ENCODE assay signal across 1 cellular context in genomic region chr16:30374538-30374937, GRCh38.
TF ChIP-seq lines count a peak whose summit lies in the region.

A gene with protein sequence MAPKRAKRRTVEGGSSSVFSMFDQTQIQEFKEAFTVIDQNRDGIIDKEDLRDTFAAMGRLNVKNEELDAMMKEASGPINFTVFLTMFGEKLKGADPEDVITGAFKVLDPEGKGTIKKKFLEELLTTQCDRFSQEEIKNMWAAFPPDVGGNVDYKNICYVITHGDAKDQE (plus strand): TSS chr16:30374802. CDS start chr16:30374858, 56 bp downstream.

TF ChIP-seq in GM23338, 12 proteins besides CTCF, POLR2A, EP300 and RAD21 (continued from another document):
- TF ChIP-seq, protein P1, sequence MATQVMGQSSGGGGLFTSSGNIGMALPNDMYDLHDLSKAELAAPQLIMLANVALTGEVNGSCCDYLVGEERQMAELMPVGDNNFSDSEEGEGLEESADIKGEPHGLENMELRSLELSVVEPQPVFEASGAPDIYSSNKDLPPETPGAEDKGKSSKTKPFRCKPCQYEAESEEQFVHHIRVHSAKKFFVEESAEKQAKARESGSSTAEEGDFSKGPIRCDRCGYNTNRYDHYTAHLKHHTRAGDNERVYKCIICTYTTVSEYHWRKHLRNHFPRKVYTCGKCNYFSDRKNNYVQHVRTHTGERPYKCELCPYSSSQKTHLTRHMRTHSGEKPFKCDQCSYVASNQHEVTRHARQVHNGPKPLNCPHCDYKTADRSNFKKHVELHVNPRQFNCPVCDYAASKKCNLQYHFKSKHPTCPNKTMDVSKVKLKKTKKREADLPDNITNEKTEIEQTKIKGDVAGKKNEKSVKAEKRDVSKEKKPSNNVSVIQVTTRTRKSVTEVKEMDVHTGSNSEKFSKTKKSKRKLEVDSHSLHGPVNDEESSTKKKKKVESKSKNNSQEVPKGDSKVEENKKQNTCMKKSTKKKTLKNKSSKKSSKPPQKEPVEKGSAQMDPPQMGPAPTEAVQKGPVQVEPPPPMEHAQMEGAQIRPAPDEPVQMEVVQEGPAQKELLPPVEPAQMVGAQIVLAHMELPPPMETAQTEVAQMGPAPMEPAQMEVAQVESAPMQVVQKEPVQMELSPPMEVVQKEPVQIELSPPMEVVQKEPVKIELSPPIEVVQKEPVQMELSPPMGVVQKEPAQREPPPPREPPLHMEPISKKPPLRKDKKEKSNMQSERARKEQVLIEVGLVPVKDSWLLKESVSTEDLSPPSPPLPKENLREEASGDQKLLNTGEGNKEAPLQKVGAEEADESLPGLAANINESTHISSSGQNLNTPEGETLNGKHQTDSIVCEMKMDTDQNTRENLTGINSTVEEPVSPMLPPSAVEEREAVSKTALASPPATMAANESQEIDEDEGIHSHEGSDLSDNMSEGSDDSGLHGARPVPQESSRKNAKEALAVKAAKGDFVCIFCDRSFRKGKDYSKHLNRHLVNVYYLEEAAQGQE (IDR thresholded peaks at IDR 0.05; ENCODE audit: unreplicated experiment): no peak
- TF ChIP-seq EZH2 (IDR thresholded peaks at IDR 0.05; ENCODE audit: low read depth, unreplicated experiment) (no peak), NANOG (IDR thresholded peaks at IDR 0.05; ENCODE audit: borderline replicate concordance) (no peak)
- TF ChIP-seq, protein P2, sequence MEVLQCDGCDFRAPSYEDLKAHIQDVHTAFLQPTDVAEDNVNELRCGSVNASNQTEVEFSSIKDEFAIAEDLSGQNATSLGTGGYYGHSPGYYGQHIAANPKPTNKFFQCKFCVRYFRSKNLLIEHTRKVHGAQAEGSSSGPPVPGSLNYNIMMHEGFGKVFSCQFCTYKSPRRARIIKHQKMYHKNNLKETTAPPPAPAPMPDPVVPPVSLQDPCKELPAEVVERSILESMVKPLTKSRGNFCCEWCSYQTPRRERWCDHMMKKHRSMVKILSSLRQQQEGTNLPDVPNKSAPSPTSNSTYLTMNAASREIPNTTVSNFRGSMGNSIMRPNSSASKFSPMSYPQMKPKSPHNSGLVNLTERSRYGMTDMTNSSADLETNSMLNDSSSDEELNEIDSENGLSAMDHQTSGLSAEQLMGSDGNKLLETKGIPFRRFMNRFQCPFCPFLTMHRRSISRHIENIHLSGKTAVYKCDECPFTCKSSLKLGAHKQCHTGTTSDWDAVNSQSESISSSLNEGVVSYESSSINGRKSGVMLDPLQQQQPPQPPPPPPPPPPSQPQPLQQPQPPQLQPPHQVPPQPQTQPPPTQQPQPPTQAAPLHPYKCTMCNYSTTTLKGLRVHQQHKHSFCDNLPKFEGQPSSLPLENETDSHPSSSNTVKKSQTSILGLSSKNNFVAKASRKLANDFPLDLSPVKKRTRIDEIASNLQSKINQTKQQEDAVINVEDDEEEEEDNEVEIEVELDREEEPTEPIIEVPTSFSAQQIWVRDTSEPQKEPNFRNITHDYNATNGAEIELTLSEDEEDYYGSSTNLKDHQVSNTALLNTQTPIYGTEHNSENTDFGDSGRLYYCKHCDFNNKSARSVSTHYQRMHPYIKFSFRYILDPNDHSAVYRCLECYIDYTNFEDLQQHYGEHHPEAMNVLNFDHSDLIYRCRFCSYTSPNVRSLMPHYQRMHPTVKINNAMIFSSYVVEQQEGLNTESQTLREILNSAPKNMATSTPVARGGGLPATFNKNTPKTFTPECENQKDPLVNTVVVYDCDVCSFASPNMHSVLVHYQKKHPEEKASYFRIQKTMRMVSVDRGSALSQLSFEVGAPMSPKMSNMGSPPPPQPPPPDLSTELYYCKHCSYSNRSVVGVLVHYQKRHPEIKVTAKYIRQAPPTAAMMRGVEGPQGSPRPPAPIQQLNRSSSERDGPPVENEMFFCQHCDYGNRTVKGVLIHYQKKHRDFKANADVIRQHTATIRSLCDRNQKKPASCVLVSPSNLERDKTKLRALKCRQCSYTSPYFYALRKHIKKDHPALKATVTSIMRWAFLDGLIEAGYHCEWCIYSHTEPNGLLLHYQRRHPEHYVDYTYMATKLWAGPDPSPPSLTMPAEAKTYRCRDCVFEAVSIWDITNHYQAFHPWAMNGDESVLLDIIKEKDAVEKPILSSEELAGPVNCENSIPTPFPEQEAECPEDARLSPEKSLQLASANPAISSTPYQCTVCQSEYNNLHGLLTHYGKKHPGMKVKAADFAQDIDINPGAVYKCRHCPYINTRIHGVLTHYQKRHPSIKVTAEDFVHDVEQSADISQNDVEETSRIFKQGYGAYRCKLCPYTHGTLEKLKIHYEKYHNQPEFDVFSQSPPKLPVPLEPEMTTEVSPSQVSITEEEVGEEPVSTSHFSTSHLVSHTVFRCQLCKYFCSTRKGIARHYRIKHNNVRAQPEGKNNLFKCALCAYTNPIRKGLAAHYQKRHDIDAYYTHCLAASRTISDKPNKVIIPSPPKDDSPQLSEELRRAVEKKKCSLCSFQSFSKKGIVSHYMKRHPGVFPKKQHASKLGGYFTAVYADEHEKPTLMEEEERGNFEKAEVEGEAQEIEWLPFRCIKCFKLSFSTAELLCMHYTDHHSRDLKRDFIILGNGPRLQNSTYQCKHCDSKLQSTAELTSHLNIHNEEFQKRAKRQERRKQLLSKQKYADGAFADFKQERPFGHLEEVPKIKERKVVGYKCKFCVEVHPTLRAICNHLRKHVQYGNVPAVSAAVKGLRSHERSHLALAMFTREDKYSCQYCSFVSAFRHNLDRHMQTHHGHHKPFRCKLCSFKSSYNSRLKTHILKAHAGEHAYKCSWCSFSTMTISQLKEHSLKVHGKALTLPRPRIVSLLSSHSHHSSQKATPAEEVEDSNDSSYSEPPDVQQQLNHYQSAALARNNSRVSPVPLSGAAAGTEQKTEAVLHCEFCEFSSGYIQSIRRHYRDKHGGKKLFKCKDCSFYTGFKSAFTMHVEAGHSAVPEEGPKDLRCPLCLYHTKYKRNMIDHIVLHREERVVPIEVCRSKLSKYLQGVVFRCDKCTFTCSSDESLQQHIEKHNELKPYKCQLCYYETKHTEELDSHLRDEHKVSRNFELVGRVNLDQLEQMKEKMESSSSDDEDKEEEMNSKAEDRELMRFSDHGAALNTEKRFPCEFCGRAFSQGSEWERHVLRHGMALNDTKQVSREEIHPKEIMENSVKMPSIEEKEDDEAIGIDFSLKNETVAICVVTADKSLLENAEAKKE (CRISPR knock-in tag; IDR thresholded peaks at IDR 0.05): no peak
